Comparison of ENCODE assay signal across 8 cellular contexts in the genomic region with DNA sequence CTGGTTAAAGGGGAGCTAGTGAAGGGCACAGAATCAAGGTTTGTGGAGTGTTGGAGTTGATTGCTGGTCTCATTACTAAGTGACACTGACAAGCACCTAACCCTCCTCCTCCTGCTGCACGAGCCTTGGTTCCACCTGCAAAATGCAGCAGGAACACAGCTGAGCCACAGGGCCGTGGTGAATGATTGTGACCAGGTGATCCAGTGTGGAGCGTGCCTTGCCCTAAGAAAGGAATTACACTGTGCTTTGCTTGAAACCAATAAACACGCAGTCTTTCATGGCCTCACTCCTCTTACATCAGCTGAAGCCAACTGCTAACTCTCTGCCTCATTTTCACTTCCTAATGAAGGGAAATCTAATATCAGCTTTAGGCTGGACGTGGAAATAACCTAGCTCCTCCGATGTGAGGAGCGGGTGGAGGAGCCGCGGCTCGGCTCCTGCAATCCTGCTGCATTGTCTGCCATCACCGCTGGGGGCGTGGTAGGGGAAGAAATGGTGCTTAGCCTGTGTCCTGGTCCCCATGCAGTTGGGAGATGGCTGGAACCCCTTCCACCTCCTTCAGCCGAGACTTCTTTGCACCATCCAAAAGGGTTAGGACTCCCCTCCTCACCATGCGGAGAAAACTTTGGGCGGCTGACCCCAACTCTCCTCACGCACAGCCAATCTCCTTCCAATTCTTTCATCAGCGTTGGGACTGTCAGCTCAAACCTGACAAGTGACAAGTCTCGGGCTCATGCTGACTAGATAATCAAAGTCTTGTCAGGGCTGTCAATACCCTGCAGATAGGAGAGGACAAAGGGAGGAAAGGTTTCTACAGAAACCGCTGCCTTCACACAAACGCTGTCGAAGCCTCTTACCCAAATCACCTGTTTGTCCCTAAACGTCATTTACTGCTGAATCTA.
DNase-seq lines count a peak whose midpoint lies in the region; ATAC-seq and TF ChIP-seq lines count a peak whose summit lies in the region.

No MANE protein-coding gene starts in this region.

- no peaks in the 10 kb centered on the region for H3K9me3 ChIP-seq in CD8-positive, alpha-beta T cell (ENCODE audit: low read length)
- H3K9me3 ChIP-seq in cardiac muscle cell (ENCODE audit: low read depth), result no peaks in the 10 kb centered on the region

- no peaks in the 10 kb centered on the region for H3K36me3 ChIP-seq in CD8-positive, alpha-beta T cell (ENCODE audit: insufficient read depth, low read length)
- H3K36me3 ChIP-seq in KMS-11 (ENCODE audit: insufficient read depth), result no peaks in the 10 kb centered on the region
- H3K36me3 ChIP-seq in cardiac muscle cell, result no peaks in the 10 kb centered on the region

- no peaks in the 10 kb centered on the region for H3K27me3 ChIP-seq in CD8-positive, alpha-beta T cell (ENCODE audit: insufficient read depth, low read length)
- H3K27me3 ChIP-seq in KMS-11 (ENCODE audit: insufficient read depth, low read depth) (no peaks in the 10 kb centered on the region), cardiac muscle cell (peaks cover 37% of the 10 kb centered on the region)

- H3K4me1 ChIP-seq in CD8-positive, alpha-beta T cell (ENCODE audit: insufficient read depth, low read length), result no peaks in the 10 kb centered on the region
- H3K4me1 ChIP-seq in KMS-11 (ENCODE audit: low read depth, poor library complexity, severe bottlenecking) (no peaks in the 10 kb centered on the region), cardiac muscle cell (ENCODE audit: low read depth) (no peaks in the 10 kb centered on the region)

- intact Hi-C loops in CD8-positive, alpha-beta T cell (cut with DNase I, micrococcal nuclease), result no loop called here
- intact Hi-C loops in sciatic nerve (cut with DNase I), result no loop called here

- peaks cover 7% of the 10 kb centered on the region for H3K27me3 Mint-ChIP-seq in CD8-positive, alpha-beta T cell (ENCODE audit: low read depth)

- no peak overlapping the region for H3K4me3 Mint-ChIP-seq in CD8-positive, alpha-beta T cell

- H4K20me1 ChIP-seq in KMS-11 (ENCODE audit: insufficient read depth), result no peaks in the 10 kb centered on the region

- no peaks in the 10 kb centered on the region for H3K4me1 Mint-ChIP-seq in CD8-positive, alpha-beta T cell (ENCODE audit: low read depth)

- H3K36me3 Mint-ChIP-seq in CD8-positive, alpha-beta T cell, result no peaks in the 10 kb centered on the region

- no peaks in the 10 kb centered on the region for H3K79me2 ChIP-seq in KMS-11 (ENCODE audit: insufficient read depth, low read depth)

- ATAC-seq in CD8-positive, alpha-beta T cell, result no peak
- ATAC-seq in sciatic nerve, result peak; percentile 64
- ATAC-seq in GM18867 (IDR thresholded peaks at IDR 0.05; ENCODE audit: unreplicated experiment), result no peak
- ATAC-seq in HG03432 (IDR thresholded peaks at IDR 0.05; ENCODE audit: unreplicated experiment), result no peak
- no peak for ATAC-seq in HG02623 (IDR thresholded peaks at IDR 0.05; ENCODE audit: unreplicated experiment)

- no peak overlapping the region for H2AFZ ChIP-seq in KMS-11 (ENCODE audit: low read depth)

- H3K4me3 ChIP-seq in CD8-positive, alpha-beta T cell (ENCODE audit: low read depth, low read length), result no peak overlapping the region
- no peak overlapping the region for H3K4me3 ChIP-seq in KMS-11 (IDR thresholded peaks at IDR 0.05; ENCODE audit: insufficient read depth, low read depth, low read length)
- H3K4me3 ChIP-seq in cardiac muscle cell, result no peak overlapping the region

- peak; percentile 34 for TF ChIP-seq CTCF in CD8-positive, alpha-beta T cell (IDR thresholded peaks at IDR 0.05)
- TF ChIP-seq CTCF in KMS-11 (conservative IDR thresholded peaks at IDR 0.05; ENCODE audit: low read depth, low read length), result peak; percentile 32; the same call in 1 of the 2 replicates
- peak; percentile 69 for TF ChIP-seq CTCF in cardiac muscle cell (IDR thresholded peaks at IDR 0.05; ENCODE audit: low read depth, low read length)

- no peak overlapping the region for H3K4me2 ChIP-seq in KMS-11

- no peak overlapping the region for H3K9ac ChIP-seq in KMS-11

- CTCF ChIA-PET in CD8-positive, alpha-beta T cell (lab: Charles Lee), result interaction anchor here (0.9 to 1.8 kb wide), 3 partner anchors 10 to 1424 kb away, joined by 3 to 4 read pairs (median 4); no protein-coding TSS in a partner anchor

- POLR2A ChIA-PET in CD8-positive, alpha-beta T cell (lab: Charles Lee), result no interaction called here

- H3K27ac ChIP-seq in CD8-positive, alpha-beta T cell (ENCODE audit: low read depth, low read length), result no peak overlapping the region
- H3K27ac ChIP-seq in KMS-11 (no peak overlapping the region), cardiac muscle cell (no peak overlapping the region)

- DNase-seq in CD8-positive, alpha-beta T cell, result no peak
- DNase-seq in activated T-cell treated with anti-CD3 and anti-CD28 coated beads for 1 hour (ENCODE audit: low read depth), result peak; percentile 4
- DNase-seq in cardiac muscle cell (ENCODE audit: low read depth in 1 of 2, low spot score in 1 of 2), result peak; percentile 19 to 75
- DNase-seq in sciatic nerve (ENCODE audit: low spot score), result no peak

- no peak overlapping the region for H3K27ac Mint-ChIP-seq in CD8-positive, alpha-beta T cell

- H3K9me3 Mint-ChIP-seq in CD8-positive, alpha-beta T cell, result no peaks in the 10 kb centered on the region

Comparison
In these comparisons a context has a peak if more than half of its experiments do, and no peak if none do; other contexts are left out.
1. DNase-seq: peak in activated T-cell treated with anti-CD3 and anti-CD28 coated beads for 1 hour (single experiment) and cardiac muscle cell (2 of 2); none in CD8-positive, alpha-beta T cell (0 of 7) and sciatic nerve (single experiment).
2. Peak in every context shown above with its lines, with median percentiles within 50 percentile points of each other: CTCF ChIP-seq.